ENCODE assay signal across 8 cellular contexts in the genomic region with DNA sequence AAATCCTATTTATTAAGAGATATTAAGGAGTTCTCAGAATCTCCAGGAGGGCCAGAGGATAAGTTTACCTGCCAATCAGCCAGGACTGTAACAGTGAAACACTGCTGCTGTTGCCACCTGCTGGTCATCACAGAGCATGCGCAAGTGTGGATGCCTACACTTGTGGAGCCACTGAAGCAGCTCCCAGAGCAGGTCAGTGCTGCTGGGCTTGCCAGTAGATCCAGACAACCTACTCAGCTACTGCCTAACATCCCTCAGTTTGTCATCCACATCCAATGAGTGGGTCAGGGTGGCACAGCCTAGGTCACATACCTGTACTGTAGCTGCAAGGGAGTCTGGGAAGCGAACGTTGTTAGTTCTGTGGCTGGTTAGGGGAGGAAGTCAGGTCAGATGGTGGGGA. TPM values are rescaled to one million over a fixed set of nuclear protein-coding genes. Genes with fewer than 3 reads are reported as not detected.
DNase-seq lines count a peak whose midpoint lies in the region; ATAC-seq, FAIRE-seq and TF ChIP-seq lines count a peak whose summit lies in the region.

No MANE protein-coding gene starts in this region.

- TF ChIP-seq RAD21 in GM12878 (IDR thresholded peaks at IDR 0.05; ENCODE audit: insufficient read depth, low read depth, low read length): peak; percentile 63

- 0 out of 4 replicates have a peak, but pooled peaks cover 0 to 2% of the 10 kb centered on the region in 2 experiments for H3K27me3 ChIP-seq in GM12878 (replicated peaks in 1 of 2; ENCODE audit: control insufficient read depth in 2 of 2, insufficient read depth in 2 of 2, low read length in 1 of 2)

- CTCF ChIA-PET in GM12878 (lab: Yijun Ruan, JAX): interaction anchor here (1.2 to 7.6 kb wide), 11 partner anchors 7 to 403 kb away, joined by 3 to 65 read pairs (median 5); no protein-coding TSS in a partner anchor

- BruUV-seq in GM12878 (replicated peaks; lab: Mats Ljungman, UMichigan): no TSS peak

- H3K9me3 ChIP-seq in GM12878 (replicated peaks; ENCODE audit: control insufficient read depth, insufficient read depth, low read length): no peaks in the 10 kb centered on the region; the same call in 2 of the 3 replicates

- peak; percentile 47 to 80 (median 75) for TF ChIP-seq CTCF in GM12878 (IDR thresholded peaks at IDR 0.05 in 2 of 3, conservative IDR thresholded peaks at IDR 0.05 in 1 of 3; ENCODE audit: control insufficient read depth in 2 of 3, extremely low read depth in 1 of 3, insufficient read depth in 1 of 3, low read depth in 3 of 3, low read length in 3 of 3)

- H3K4me2 ChIP-seq in GM12878 (ENCODE audit: control insufficient read depth, insufficient read depth): no peak overlapping the region

- peak; percentile 95 for ATAC-seq in GM19468 (IDR thresholded peaks at IDR 0.05; ENCODE audit: extremely low read depth, unreplicated experiment)
- ATAC-seq in HG03521 (IDR thresholded peaks at IDR 0.05; ENCODE audit: unreplicated experiment): peak; percentile 80
- ATAC-seq in GM12878: peak; percentile 77

- no peaks in the 10 kb centered on the region for H4K20me1 ChIP-seq in GM12878 (ENCODE audit: control insufficient read depth, insufficient read depth)

- TF ChIP-seq POLR2A in GM12878 (IDR thresholded peaks at IDR 0.05; ENCODE audit: low read depth, low read length): no peak

- H3K27ac ChIP-seq in GM12878 (ENCODE audit: control insufficient read depth, insufficient read depth): no peak overlapping the region

- H3K4me3 ChIP-seq in GM12878: no peak overlapping the region

- H3K4me1 ChIP-seq in GM12878 (ENCODE audit: control insufficient read depth, insufficient read depth, low read length): no peaks in the 10 kb centered on the region; the same call in 1 of the 2 replicates

- DNase-seq in COLO668 (lab: John Stamatoyannopoulos, UW; ENCODE audit: unreplicated experiment) (peak; percentile 35), T-helper 2 cell (peak; percentile 14 to 69 (median 35)), GM12878 (ENCODE audit: low read depth, low spot score) (no peak), left kidney (ENCODE audit: low read depth, low spot score) (peak; percentile 30), NCI-H510A treated with DMSO at 0.1 percent for 48 hours (lab: John Stamatoyannopoulos, UW) (no peak)
- peak; percentile 30 for DNase-seq in stimulated activated CD8-positive, alpha-beta memory T cell treated with anti-CD3 and anti-CD28 coated beads, Interleukin-4, amount 100 ng/mL, for 24 hours (ENCODE audit: low read depth)

- no peak for TF ChIP-seq EP300 in GM12878 (IDR thresholded peaks at IDR 0.05; ENCODE audit: borderline replicate concordance in 1 of 2, control insufficient read depth in 1 of 2, low read depth in 2 of 2, low read length in 2 of 2)

- WGBS in GM12878 (ENCODE audit: insufficient coverage, insufficient replicate concordance, low lambda C conversion rate, missing lambda C conversion rate): 58% methylated on average over 3 of the region's 3 CpGs

- intact Hi-C loops in GM12878 (cut with micrococcal nuclease; ENCODE audit: unreplicated experiment): loop anchor here (2.0 to 10.0 kb wide), 2 partner anchors 247 to 401 kb away; no protein-coding TSS in a partner anchor

- POLR2A ChIA-PET in GM12878 (lab: Charles Lee): interaction anchor here (0.6 kb wide), 1 partner anchor 51 kb away, joined by 6 read pairs; no protein-coding TSS in a partner anchor

- no peak overlapping the region for H3K9ac ChIP-seq in GM12878 (ENCODE audit: control insufficient read depth, insufficient read depth, low read length)

- peak; percentile 78 for FAIRE-seq in GM12878 (lab: Jason Lieb, UNC)

- in situ Hi-C loops in GM12878 (cut with MboI): no loop called here

- H3K36me3 ChIP-seq in GM12878 (ENCODE audit: control insufficient read depth in 2 of 2, insufficient read depth in 2 of 2, low read length in 1 of 2): no peaks in the 10 kb centered on the region

- H2AFZ ChIP-seq in GM12878 (ENCODE audit: control insufficient read depth, low read depth, low read length): no peak overlapping the region

- H3K79me2 ChIP-seq in GM12878 (ENCODE audit: control insufficient read depth, insufficient read depth, low read length): no peaks in the 10 kb centered on the region

- RAD21 ChIA-PET in GM12878 (lab: Charles Lee; ENCODE audit: unreplicated experiment): interaction anchor here (0.5 to 1.3 kb wide), 4 partner anchors 80 to 401 kb away, joined by 3 to 5 read pairs (median 4); no protein-coding TSS in a partner anchor

- SMC1A ChIA-PET in GM12878 (lab: Charles Lee; ENCODE audit: uncharacterized antibody, unreplicated experiment): interaction anchor here (0.6 to 3.4 kb wide), 8 partner anchors 8 to 517 kb away, joined by 3 to 14 read pairs (median 3); no protein-coding TSS in a partner anchor

TF ChIP-seq in GM12878, 131 proteins besides CTCF, POLR2A, EP300 and RAD21:
- TF ChIP-seq, protein P1, sequence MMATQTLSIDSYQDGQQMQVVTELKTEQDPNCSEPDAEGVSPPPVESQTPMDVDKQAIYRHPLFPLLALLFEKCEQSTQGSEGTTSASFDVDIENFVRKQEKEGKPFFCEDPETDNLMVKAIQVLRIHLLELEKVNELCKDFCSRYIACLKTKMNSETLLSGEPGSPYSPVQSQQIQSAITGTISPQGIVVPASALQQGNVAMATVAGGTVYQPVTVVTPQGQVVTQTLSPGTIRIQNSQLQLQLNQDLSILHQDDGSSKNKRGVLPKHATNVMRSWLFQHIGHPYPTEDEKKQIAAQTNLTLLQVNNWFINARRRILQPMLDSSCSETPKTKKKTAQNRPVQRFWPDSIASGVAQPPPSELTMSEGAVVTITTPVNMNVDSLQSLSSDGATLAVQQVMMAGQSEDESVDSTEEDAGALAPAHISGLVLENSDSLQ (IDR thresholded peaks at IDR 0.05): peak; percentile 71
- TF ChIP-seq SMC3 (IDR thresholded peaks at IDR 0.05; ENCODE audit: borderline replicate concordance, low read length) (peak; percentile 57), POLR2AphosphoS5 (IDR thresholded peaks at IDR 0.05; ENCODE audit: low read length) (no peak), YY1 (IDR thresholded peaks at IDR 0.05; ENCODE audit: low read depth, low read length) (0 out of 2 replicates have a peak, but pooled peaks have one; percentile 12)
- TF ChIP-seq, protein P2, sequence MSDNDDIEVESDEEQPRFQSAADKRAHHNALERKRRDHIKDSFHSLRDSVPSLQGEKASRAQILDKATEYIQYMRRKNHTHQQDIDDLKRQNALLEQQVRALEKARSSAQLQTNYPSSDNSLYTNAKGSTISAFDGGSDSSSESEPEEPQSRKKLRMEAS (IDR thresholded peaks at IDR 0.05; ENCODE audit: low read depth, low read length): no peak
- TF ChIP-seq, protein P3, sequence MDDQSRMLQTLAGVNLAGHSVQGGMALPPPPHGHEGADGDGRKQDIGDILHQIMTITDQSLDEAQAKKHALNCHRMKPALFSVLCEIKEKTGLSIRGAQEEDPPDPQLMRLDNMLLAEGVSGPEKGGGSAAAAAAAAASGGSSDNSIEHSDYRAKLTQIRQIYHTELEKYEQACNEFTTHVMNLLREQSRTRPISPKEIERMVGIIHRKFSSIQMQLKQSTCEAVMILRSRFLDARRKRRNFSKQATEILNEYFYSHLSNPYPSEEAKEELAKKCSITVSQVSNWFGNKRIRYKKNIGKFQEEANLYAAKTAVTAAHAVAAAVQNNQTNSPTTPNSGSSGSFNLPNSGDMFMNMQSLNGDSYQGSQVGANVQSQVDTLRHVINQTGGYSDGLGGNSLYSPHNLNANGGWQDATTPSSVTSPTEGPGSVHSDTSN (IDR thresholded peaks at IDR 0.05; ENCODE audit: insufficient replicate concordance, low read depth, low read length): peak; percentile 64

RNA-seq across cellular contexts. Expression of a gene that starts 18.3 kb away (rescaled TPM):
- 39.6 and 44.5 TPM in 2 replicates for total RNA-seq in GM12878 (2013; cell fraction: nucleolus; rRNA removed)
- total RNA-seq in GM12878 (2014; rRNA removed) (0.56 and 2.0 TPM in 2 replicates), GM12878 (2014; rRNA removed; fragmentation: Illumina TruSeq; extraction: Trizol) (0.64 and 0.67 TPM in 2 replicates), GM12878 (2021) (1.2 and 2.7 TPM in 2 replicates)
- 0.04 TPM for polyA plus RNA-seq in GM12878 (2011; ENCODE audit: low read depth)
- polyA plus RNA-seq in GM12878 (2011; rRNA removed) (10.3 and 14.1 TPM in 2 replicates), GM12878 (2014; fragmentation: Illumina TruSeq; extraction: Trizol) (0.35 and 1.1 TPM in 2 replicates), GM12878 (2014; fragmentation: Nextera tagmentation; extraction: Ambion mirVana) (under 1 TPM; 0.26 to 0.66 TPM), GM12878 (2014; rRNA removed) (0.67 and 0.72 TPM in 2 replicates), GM12878 (2016; fragmentation: Nextera tagmentation; extraction: Ambion mirVana) (1 to 10 TPM; 1.6 TPM)
- 7.1 and 10.2 TPM in 2 replicates for polyA plus RNA-seq in GM12878 (2011; cell fraction: cytosol; rRNA removed)
- polyA plus RNA-seq in GM12878 (2011; cell fraction: nucleus; rRNA removed): 28.6 and 29.1 TPM in 2 replicates
- 0.10 and 0.11 TPM in 2 replicates for polyA plus RNA-seq in GM12878 (2012)
- 49.2 and 80.0 TPM in 2 replicates for polyA minus RNA-seq in GM12878 (2011; rRNA and poly(A)+ RNA removed)
- polyA minus RNA-seq in GM12878 (2011; cell fraction: cytosol; rRNA and poly(A)+ RNA removed): 22.2 and 29.9 TPM in 2 replicates
- polyA minus RNA-seq in GM12878 (2011; cell fraction: nucleus; rRNA and poly(A)+ RNA removed): 38.2 and 59.5 TPM in 2 replicates

Comparison
In these comparisons a context has a peak if more than half of its experiments do, and no peak if none do; other contexts are left out.
1. DNase-seq: peak in COLO668 (single experiment), T-helper 2 cell (5 of 5), left kidney (single experiment) and stimulated activated CD8-positive, alpha-beta memory T cell treated with anti-CD3 and anti-CD28 coated beads, Interleukin-4, amount 100 ng/mL, for 24 hours (single experiment); none in GM12878 (single experiment) and NCI-H510A treated with DMSO at 0.1 percent for 48 hours (single experiment).
2. Peak in every context shown above with its lines, with median percentiles within 50 percentile points of each other: ATAC-seq.